ENCODE assay signal across 10 cellular contexts in genomic region chr5:146523698-146524097, GRCh38. TPM values are rescaled to one million over a fixed set of nuclear protein-coding genes. Genes with fewer than 3 reads are reported as not detected.
"Had no signal": no experiment of that assay in that cellular context is flagged by ENCODE, and none has a peak within 500 bp of the region (broad histone marks: within the 10 kb centered on the region; RNA-seq: fewer than 3 reads in every experiment).

No MANE protein-coding gene starts in this region.

- H2AFZ ChIP-seq: GM23248 had no signal

- H3K36me3 ChIP-seq: HAP-1 had no signal

- H3K4me1 ChIP-seq: HAP-1 had no signal

- FAIRE-seq: HTR-8/SVneo had no signal

- DNase-seq: GM23248, GOT3, H7, IMR-90, KBM-7 had no signal

- H3K27ac ChIP-seq: GM23248 had no signal

- H3K9me3 ChIP-seq: HAP-1 had no signal

- H3K4me3 ChIP-seq: GM23248, HAP-1 had no signal

- ATAC-seq: HCT116 had no signal

- H3K9ac ChIP-seq: GM23248 had no signal

RNA-seq across cellular contexts. Expression of gene GPR151, which starts 7.7 kb away (rescaled TPM):
- total RNA-seq: GM23248, H4, H7, HT-29, IMR-90 had no signal
- polyA plus RNA-seq: GM23248, IMR-90 had no signal
